ENCODE assay signal across 11 cellular contexts in genomic region chr1:160652065-160652641, GRCh38. TPM values are rescaled to one million over a fixed set of nuclear protein-coding genes. Genes with fewer than 3 reads are reported as not detected.
DNase-seq lines count a peak whose midpoint lies in the region; ATAC-seq, FAIRE-seq and TF ChIP-seq lines count a peak whose summit lies in the region.
"Not testable (repeated sequence)": the region's sequence is repeated elsewhere in the genome, so short reads cannot be mapped to it uniquely, and the experiment has no call there.
"Had no signal": no experiment of that assay in that cellular context is flagged by ENCODE, and none has a peak within 500 bp of the region (broad histone marks: within the 10 kb centered on the region; RNA-seq: fewer than 3 reads in every experiment).

No MANE protein-coding gene starts in this region.

- 13% methylated on average over 8 of the region's 8 CpGs for WGBS in K562 (ENCODE audit: insufficient coverage, low coverage, missing lambda C conversion rate)

- H3K36me3 ChIP-seq in CD8-positive, alpha-beta T cell (ENCODE audit: insufficient read depth, low read length); Loucy (ENCODE audit: insufficient read depth, low read length); K562 (ENCODE audit: control insufficient read depth, insufficient read depth, low read length); iPS-18a (ENCODE audit: control insufficient read depth, low read depth, low read length): not testable (repeated sequence)

- CTCF ChIA-PET in CD8-positive, alpha-beta T cell (lab: Charles Lee): interaction anchor here (0.9 to 1.8 kb wide), 3 partner anchors 20 to 28 kb away, joined by 3 to 7 read pairs (median 5); no protein-coding TSS in a partner anchor
- CTCF ChIA-PET in activated CD4-positive, alpha-beta T cell treated with anti-CD3 and anti-CD28 coated beads, Interleukin-2, amount 10 ng/mL, durations not matched to agents 7 days and 5 days (lab: Charles Lee): interaction anchor here (0.9 to 1.6 kb wide), 3 partner anchors 12 to 29 kb away, joined by 3 to 6 read pairs (median 3); no protein-coding TSS in a partner anchor
- CTCF ChIA-PET in K562 (lab: Yijun Ruan, JAX; ENCODE audit: low intra/inter-chr PET ratio): not testable (repeated sequence)

- peak overlapping the region; percentile 87 for H3K27ac Mint-ChIP-seq in CD8-positive, alpha-beta T cell
- peak overlapping the region; percentile 15 for H3K27ac Mint-ChIP-seq in activated CD4-positive, alpha-beta T cell treated with anti-CD3 and anti-CD28 coated beads, Interleukin-2, amount 10 ng/mL, durations not matched to agents 7 days and 5 days
- H3K27ac Mint-ChIP-seq in progenitor cell of endocrine pancreas: peak overlapping the region; percentile 92

- peaks cover 47% of the 10 kb centered on the region for H3K4me1 ChIP-seq in CD8-positive, alpha-beta T cell (ENCODE audit: insufficient read depth, low read length)
- H3K4me1 ChIP-seq in Loucy (ENCODE audit: insufficient read depth, low read length, poor library complexity, severe bottlenecking) (peaks cover 69% of the 10 kb centered on the region), K562 (replicated peaks in 1 of 2; ENCODE audit: control insufficient read depth in 2 of 2, insufficient read depth in 2 of 2, low read length in 2 of 2) (peaks cover 0 to 19% of the 10 kb centered on the region in 2 experiments; a peak in 4 of 5 replicates), iPS-18a (ENCODE audit: control insufficient read depth, low read depth, low read length) (peaks cover 23% of the 10 kb centered on the region)

- in situ Hi-C loops in K562 (cut with MboI): not testable (repeated sequence)

- TF ChIP-seq EP300 in K562 (IDR thresholded peaks at IDR 0.05; ENCODE audit: low read length): not testable (repeated sequence)

- intact Hi-C loops in CD8-positive, alpha-beta T cell (cut with DNase I, micrococcal nuclease): loop anchor here in 1 of 2 experiments (5.0 kb wide), 1 partner anchor 35 kb away; no protein-coding TSS in a partner anchor
- intact Hi-C loops in K562 (cut with micrococcal nuclease): not testable (repeated sequence)

- not testable (repeated sequence) for H2AFZ ChIP-seq in Loucy (ENCODE audit: low read length)
- peak overlapping the region; percentile 61 for H2AFZ ChIP-seq in K562 (ENCODE audit: low read depth, low read length)

- POLR2A ChIA-PET in CD8-positive, alpha-beta T cell (lab: Charles Lee): interaction anchor here (0.6 to 1.4 kb wide), 4 partner anchors 10 to 22 kb away, joined by 3 to 4 read pairs (median 3); no protein-coding TSS in a partner anchor
- POLR2A ChIA-PET in activated CD4-positive, alpha-beta T cell treated with anti-CD3 and anti-CD28 coated beads, Interleukin-2, amount 10 ng/mL, durations not matched to agents 7 days and 5 days (lab: Charles Lee): not testable (repeated sequence)
- POLR2A ChIA-PET in K562 (lab: Yijun Ruan, JAX): interaction anchor here (0.7 to 1.1 kb wide), 2 partner anchors 13 to 61 kb away, joined by 3 read pairs; no protein-coding TSS in a partner anchor

- H3K9me3 ChIP-seq in CD8-positive, alpha-beta T cell (ENCODE audit: low read length); Loucy (ENCODE audit: insufficient read depth, low read depth, low read length); K562 (replicated peaks; ENCODE audit: control insufficient read depth, insufficient read depth, low read depth, low read length); iPS-18a (ENCODE audit: control insufficient read depth, low read depth, low read length): not testable (repeated sequence)

- H3K4me3 ChIP-seq in CD8-positive, alpha-beta T cell (ENCODE audit: low read depth, low read length); K562; iPS-18a (ENCODE audit: low read length): not testable (repeated sequence)
- peak overlapping the region; percentile 19 for H3K4me3 ChIP-seq in Loucy (ENCODE audit: low read length, poor library complexity, severe bottlenecking)

- DNase-seq in CD8-positive, alpha-beta T cell; activated CD4-positive, alpha-beta T cell treated with anti-CD3 and anti-CD28 coated beads, Interleukin-2, amount 10 ng/mL, durations not matched to agents 7 days and 5 days; progenitor cell of endocrine pancreas (ENCODE audit: low spot score, unreplicated experiment): not testable (repeated sequence)
- peak; percentile 90 for DNase-seq in NCI-H82 (lab: John Stamatoyannopoulos, UW)
- peak in 1 of 4 experiments; percentile 35 for DNase-seq in K562 (ENCODE audit: extremely low read depth in 1 of 4, low spot score in 3 of 4)

- not testable (repeated sequence) for H3K9me3 Mint-ChIP-seq in CD8-positive, alpha-beta T cell; activated CD4-positive, alpha-beta T cell treated with anti-CD3 and anti-CD28 coated beads, Interleukin-2, amount 10 ng/mL, durations not matched to agents 7 days and 5 days; progenitor cell of endocrine pancreas (ENCODE audit: low read depth)

- not testable (repeated sequence) for BruUV-seq in K562 (replicated peaks; lab: Mats Ljungman, UMichigan)

- not testable (repeated sequence) for H3K36me3 Mint-ChIP-seq in CD8-positive, alpha-beta T cell; progenitor cell of endocrine pancreas (ENCODE audit: insufficient read depth)
- peaks cover 13% of the 10 kb centered on the region for H3K36me3 Mint-ChIP-seq in activated CD4-positive, alpha-beta T cell treated with anti-CD3 and anti-CD28 coated beads, Interleukin-2, amount 10 ng/mL, durations not matched to agents 7 days and 5 days (ENCODE audit: low read depth)

- peak overlapping the region; percentile 60 for H3K4me2 ChIP-seq in Loucy (ENCODE audit: low read depth, low read length, poor library complexity, severe bottlenecking)
- not testable (repeated sequence) for H3K4me2 ChIP-seq in K562 (ENCODE audit: insufficient read depth, low read length)

- peak overlapping the region; percentile 6 for H3K9ac ChIP-seq in Loucy (ENCODE audit: low read depth, low read length, poor library complexity, severe bottlenecking)
- not testable (repeated sequence) for H3K9ac ChIP-seq in K562 (ENCODE audit: insufficient read depth in 1 of 2, low read depth in 2 of 2, low read length in 2 of 2); iPS-18a (ENCODE audit: low read length)

- not testable (repeated sequence) for H3F3A ChIP-seq in Loucy (ENCODE audit: low read depth)

- H3K9me1 ChIP-seq in K562 (ENCODE audit: control insufficient read depth, insufficient read depth, low read length): not testable (repeated sequence)

- not testable (repeated sequence) for ATAC-seq in CD8-positive, alpha-beta T cell; K562

- not testable (repeated sequence) for H3K27me3 Mint-ChIP-seq in CD8-positive, alpha-beta T cell (ENCODE audit: low read depth); activated CD4-positive, alpha-beta T cell treated with anti-CD3 and anti-CD28 coated beads, Interleukin-2, amount 10 ng/mL, durations not matched to agents 7 days and 5 days; progenitor cell of endocrine pancreas

- H3K9me2 ChIP-seq in Loucy (replicated peaks; ENCODE audit: low read depth, low read length): not testable (repeated sequence)

- TF ChIP-seq RAD21 in K562 (CRISPR knock-in tag; conservative IDR thresholded peaks at IDR 0.05 in 1 of 2, IDR thresholded peaks at IDR 0.05 in 1 of 2): not testable (repeated sequence)

- H3K4me3 Mint-ChIP-seq in CD8-positive, alpha-beta T cell: peak overlapping the region; percentile 15
- not testable (repeated sequence) for H3K4me3 Mint-ChIP-seq in activated CD4-positive, alpha-beta T cell treated with anti-CD3 and anti-CD28 coated beads, Interleukin-2, amount 10 ng/mL, durations not matched to agents 7 days and 5 days; progenitor cell of endocrine pancreas (ENCODE audit: low read depth)

- not testable (repeated sequence) for FAIRE-seq in K562 (lab: Jason Lieb, UNC)

- peak; percentile 32 for TF ChIP-seq POLR2A in GM15510 (IDR thresholded peaks at IDR 0.05; ENCODE audit: borderline replicate concordance, extremely low read depth, insufficient read length)
- TF ChIP-seq POLR2A in K562 (conservative IDR thresholded peaks at IDR 0.05): not testable (repeated sequence)

- H3K4me1 Mint-ChIP-seq in CD8-positive, alpha-beta T cell (ENCODE audit: low read depth): peaks cover 79% of the 10 kb centered on the region
- peaks cover 75% of the 10 kb centered on the region for H3K4me1 Mint-ChIP-seq in activated CD4-positive, alpha-beta T cell treated with anti-CD3 and anti-CD28 coated beads, Interleukin-2, amount 10 ng/mL, durations not matched to agents 7 days and 5 days
- H3K4me1 Mint-ChIP-seq in progenitor cell of endocrine pancreas (ENCODE audit: low read depth): peaks cover 18% of the 10 kb centered on the region

- H3K27me3 ChIP-seq in CD8-positive, alpha-beta T cell (ENCODE audit: insufficient read depth, low read length); Loucy (ENCODE audit: insufficient read depth, low read length, poor library complexity, severe bottlenecking); K562 (ENCODE audit: control insufficient read depth in 2 of 2, insufficient read depth in 2 of 2, low read length in 2 of 2); iPS-18a (ENCODE audit: control insufficient read depth, insufficient read depth, low read length): not testable (repeated sequence)

- H4K20me1 ChIP-seq in Loucy (ENCODE audit: insufficient read depth, low read length, poor library complexity, severe bottlenecking); K562 (replicated peaks; ENCODE audit: control insufficient read depth, insufficient read depth, low read length): not testable (repeated sequence)

- H3K79me2 ChIP-seq in Loucy (ENCODE audit: insufficient read depth, low read length); K562 (ENCODE audit: control insufficient read depth, insufficient read depth, low read length): not testable (repeated sequence)

- TF ChIP-seq CTCF in CD8-positive, alpha-beta T cell (IDR thresholded peaks at IDR 0.05); Loucy (conservative IDR thresholded peaks at IDR 0.05; ENCODE audit: low read length); K562 (IDR thresholded peaks at IDR 0.05 in 2 of 3, conservative IDR thresholded peaks at IDR 0.05 in 1 of 3; ENCODE audit: insufficient read depth in 2 of 3, low read depth in 1 of 3, low read length in 3 of 3); progenitor cell of endocrine pancreas (IDR thresholded peaks at IDR 0.05; ENCODE audit: unreplicated experiment): not testable (repeated sequence)

- H3K27ac ChIP-seq in CD8-positive, alpha-beta T cell (ENCODE audit: low read depth, low read length); K562 (ENCODE audit: extremely low read depth, low read depth, low read length): not testable (repeated sequence)
- H3K27ac ChIP-seq in iPS-18a (ENCODE audit: low read length): peak overlapping the region; percentile 33

RNA-seq across cellular contexts. Expression of gene SLAMF1, which starts 5.3 kb away (rescaled TPM):
- total RNA-seq in CD8-positive, alpha-beta T cell: 10 to 100 TPM; 12.8 to 18.6 TPM
- total RNA-seq in activated CD4-positive, alpha-beta T cell treated with anti-CD3 and anti-CD28 coated beads, Interleukin-2, amount 10 ng/mL, durations not matched to agents 7 days and 5 days: 10 to 100 TPM; 70.4 to 70.6 TPM
- total RNA-seq in K562 (2011; cell fraction: chromatin; rRNA removed; ENCODE audit: low replicate concordance): not detected in 2 replicates
- total RNA-seq in K562 (2011; cell fraction: nucleolus; rRNA removed): not detected in 2 replicates
- total RNA-seq in K562 (2011; cell fraction: nucleoplasm; rRNA removed): not detected in 2 replicates
- total RNA-seq in K562 (2014; rRNA removed): not detected in 2 replicates
- total RNA-seq in K562 (2014; rRNA removed; fragmentation: Illumina TruSeq; extraction: Trizol): not detected in 2 replicates
- 0.04 and 0.15 TPM in 2 replicates for total RNA-seq in K562 (2015; rRNA removed; fragmentation: Illumina TruSeq; extraction: Trizol)
- 0.11 and 0.22 TPM in 2 replicates for total RNA-seq in K562 (2021)
- polyA plus RNA-seq in K562 (2011; rRNA removed): not detected in 2 replicates
- polyA plus RNA-seq in K562 (2011; cell fraction: cytosol; rRNA removed): not detected in 2 replicates
- not detected in 2 replicates for polyA plus RNA-seq in K562 (2011; cell fraction: nucleus; rRNA removed)
- 0.10 and 0.66 TPM in 2 replicates for polyA plus RNA-seq in K562 (2012)
- polyA plus RNA-seq in K562 (2014; fragmentation: Illumina TruSeq; extraction: Trizol): 0.08 TPM in 1 of 2 replicates, not detected in the other
- polyA plus RNA-seq in K562 (2014; fragmentation: Nextera tagmentation; extraction: Ambion mirVana): under 1 TPM; 0.04 to 0.13 TPM
- polyA plus RNA-seq in K562 (2014; rRNA removed): 0.17 TPM in 1 of 2 replicates, not detected in the other
- not detected in 2 replicates for polyA minus RNA-seq in K562 (2011; rRNA and poly(A)+ RNA removed)
- not detected in 2 replicates for polyA minus RNA-seq in K562 (2011; cell fraction: cytosol; rRNA and poly(A)+ RNA removed)
- polyA minus RNA-seq in K562 (2011; cell fraction: nucleus; rRNA and poly(A)+ RNA removed): not detected in 2 replicates
- total RNA-seq in progenitor cell of endocrine pancreas: not detected in 2 replicates
- total RNA-seq: ascending aorta, HT-29, osteocyte had no signal

RNA-seq across cellular contexts. Expression of gene CD48, which starts 59.5 kb away (rescaled TPM):
- 100 to 1,000 TPM; 397 to 399 TPM for total RNA-seq in CD8-positive, alpha-beta T cell
- 100 to 1,000 TPM; 294 to 309 TPM for total RNA-seq in activated CD4-positive, alpha-beta T cell treated with anti-CD3 and anti-CD28 coated beads, Interleukin-2, amount 10 ng/mL, durations not matched to agents 7 days and 5 days
- not detected in 2 replicates for total RNA-seq in K562 (2011; cell fraction: chromatin; rRNA removed; ENCODE audit: low replicate concordance)
- total RNA-seq in K562 (2011; cell fraction: nucleolus; rRNA removed): not detected in 2 replicates
- not detected in 2 replicates for total RNA-seq in K562 (2011; cell fraction: nucleoplasm; rRNA removed)
- total RNA-seq in K562 (2014; rRNA removed) (0.53 TPM in 1 of 2 replicates, not detected in the other), K562 (2014; rRNA removed; fragmentation: Illumina TruSeq; extraction: Trizol) (0.11 and 0.38 TPM in 2 replicates), K562 (2015; rRNA removed; fragmentation: Illumina TruSeq; extraction: Trizol) (0.40 and 0.94 TPM in 2 replicates), K562 (2021) (0.42 and 0.65 TPM in 2 replicates), progenitor cell of endocrine pancreas (not detected in 2 replicates)
- polyA plus RNA-seq in K562 (2011; rRNA removed) (not detected in 2 replicates), K562 (2014; fragmentation: Illumina TruSeq; extraction: Trizol) (0.10 and 0.24 TPM in 2 replicates), K562 (2014; fragmentation: Nextera tagmentation; extraction: Ambion mirVana) (under 1 TPM in 1 of 2 experiments, not detected in 1; 0.27 TPM), K562 (2014; rRNA removed) (0.18 and 0.30 TPM in 2 replicates)
- polyA plus RNA-seq in K562 (2011; cell fraction: cytosol; rRNA removed): 0.06 TPM in 1 of 2 replicates, not detected in the other
- not detected in 2 replicates for polyA plus RNA-seq in K562 (2011; cell fraction: nucleus; rRNA removed)
- 0.26 and 2.0 TPM in 2 replicates for polyA plus RNA-seq in K562 (2012)
- polyA minus RNA-seq in K562 (2011; rRNA and poly(A)+ RNA removed): 0.27 TPM in 1 of 2 replicates, not detected in the other
- polyA minus RNA-seq in K562 (2011; cell fraction: cytosol; rRNA and poly(A)+ RNA removed): not detected in 2 replicates
- not detected in 2 replicates for polyA minus RNA-seq in K562 (2011; cell fraction: nucleus; rRNA and poly(A)+ RNA removed)
- total RNA-seq: ascending aorta, HT-29, osteocyte had no signal

Comparison
In these comparisons a context has a peak if more than half of its experiments do, and no peak if none do; other contexts are left out.
1. H3K27ac Mint-ChIP-seq: peak in every context shown above with its lines; median percentile 92 in progenitor cell of endocrine pancreas; 87 in CD8-positive, alpha-beta T cell; 15 in activated CD4-positive, alpha-beta T cell treated with anti-CD3 and anti-CD28 coated beads, Interleukin-2, amount 10 ng/mL, durations not matched to agents 7 days and 5 days.
2. RNA of gene SLAMF1, which starts 5.3 kb away (total RNA-seq): 70.4 to 70.6 TPM in activated CD4-positive, alpha-beta T cell treated with anti-CD3 and anti-CD28 coated beads, Interleukin-2, amount 10 ng/mL, durations not matched to agents 7 days and 5 days and 12.8 to 18.6 TPM in CD8-positive, alpha-beta T cell; 0.04 to 0.22 TPM in K562 and not detected in progenitor cell of endocrine pancreas; every median in the first group is over 10 times any median in the second.
3. RNA of gene CD48, which starts 59.5 kb away (total RNA-seq): 397 to 399 TPM in CD8-positive, alpha-beta T cell and 294 to 309 TPM in activated CD4-positive, alpha-beta T cell treated with anti-CD3 and anti-CD28 coated beads, Interleukin-2, amount 10 ng/mL, durations not matched to agents 7 days and 5 days; 0.11 to 0.94 TPM in K562 and not detected in progenitor cell of endocrine pancreas; every median in the first group is over 100 times any median in the second.